Comparison of ENCODE assay signal across 25 cellular contexts in the genomic region with DNA sequence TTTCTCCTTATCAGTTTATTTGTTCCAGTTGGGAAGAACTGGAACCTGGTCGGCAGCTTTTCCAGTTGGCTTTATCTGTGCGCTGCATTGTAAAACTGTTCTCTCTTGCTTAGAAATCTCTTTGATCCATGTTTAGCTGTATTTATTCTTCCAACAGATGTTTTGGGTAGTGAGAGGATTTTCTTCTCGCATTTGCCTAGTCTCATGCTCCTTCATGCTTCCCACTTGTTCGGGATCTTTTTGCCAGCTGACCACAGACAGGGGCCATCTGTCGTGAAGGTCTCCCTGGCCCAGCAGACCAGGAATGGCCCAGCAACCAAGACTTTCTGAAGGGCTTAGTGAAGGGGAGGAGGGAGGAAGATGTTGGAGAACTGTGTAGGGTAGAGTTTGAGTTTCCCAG. TPM values are rescaled to one million over a fixed set of nuclear protein-coding genes. Genes with fewer than 3 reads are reported as not detected.
"Had no signal": no experiment of that assay in that cellular context is flagged by ENCODE, and none has a peak within 500 bp of the region (broad histone marks: within the 10 kb centered on the region; RNA-seq: fewer than 3 reads in every experiment).

No MANE protein-coding gene starts in this region.

- H3K27me3 ChIP-seq: pancreas had no signal

- H3K9me3 ChIP-seq: left lung, lower lobe of right lung, mucosa of descending colon, pancreas, psoas muscle, sigmoid colon, transverse colon had no signal

- ATAC-seq: esophagus mucosa, foreskin keratinocyte, left lung, lower lobe of right lung, mucosa of descending colon, pancreas, psoas muscle had no signal

- H3K4me3 ChIP-seq: left lung, lower lobe of right lung, mucosa of descending colon, pancreas, psoas muscle, sigmoid colon, transverse colon had no signal

- H3K36me3 ChIP-seq: left lung, lower lobe of right lung, pancreas, sigmoid colon, transverse colon had no signal

- DNase-seq: activated CD4-positive, alpha-beta memory T cell treated with anti-CD3 and anti-CD28 coated beads for 36 hours; activated CD4-positive, alpha-beta T cell treated with anti-CD3 and anti-CD28 coated beads, Interleukin-2, amount 10 ng/mL, durations not matched to agents 24 days and 14 days; activated CD4-positive, CD25-positive, alpha-beta regulatory T cell treated with anti-CD3 and anti-CD28 coated beads, Interleukin-2, amount 50 U/mL, for 72 hours; activated CD8-positive, alpha-beta memory T cell treated with anti-CD3 and anti-CD28 coated beads, Interleukin-2, amount 50 U/mL, for 48 hours; activated gamma-delta T cell; activated naive CD4-positive, alpha-beta T cell treated with anti-CD3 and anti-CD28 coated beads, Interleukin-2, amount 10 ng/mL, durations not matched to agents 7 days and 5 days; activated naive CD8-positive, alpha-beta T cell treated with anti-CD3 and anti-CD28 coated beads, Interleukin-2, amount 10 ng/mL, durations not matched to agents 7 days and 5 days; activated T-cell treated with anti-CD3 and anti-CD28 coated beads, Interleukin-2, amount 50 U/mL, for 24 hours; central memory CD4-positive, alpha-beta T cell; endodermal cell; foreskin keratinocyte; left lung; lower lobe of right lung; mesendoderm; naive B cell; pancreas; psoas muscle; sigmoid colon; stimulated activated naive CD4-positive, alpha-beta T cell; T-helper 9 cell; transverse colon had no signal

- H3K27ac ChIP-seq: foreskin keratinocyte, left lung, lower lobe of right lung, pancreas, psoas muscle, sigmoid colon, transverse colon had no signal

- H3K4me1 ChIP-seq: foreskin keratinocyte, left lung, pancreas, psoas muscle had no signal

RNA-seq across cellular contexts. Expression of a gene that starts 21.6 kb away (rescaled TPM):
- total RNA-seq: activated CD4-positive, alpha-beta memory T cell treated with anti-CD3 and anti-CD28 coated beads for 36 hours; activated CD4-positive, alpha-beta T cell treated with anti-CD3 and anti-CD28 coated beads, Interleukin-2, amount 10 ng/mL, durations not matched to agents 24 days and 14 days; activated naive CD8-positive, alpha-beta T cell treated with anti-CD3 and anti-CD28 coated beads, Interleukin-2, amount 10 ng/mL, durations not matched to agents 7 days and 5 days; foreskin keratinocyte; glomerular endothelial cell; pancreas had no signal
- polyA plus RNA-seq: foreskin keratinocyte, neural cell had no signal
